Comparison of ENCODE assay signal across 23 cellular contexts in the genomic region with DNA sequence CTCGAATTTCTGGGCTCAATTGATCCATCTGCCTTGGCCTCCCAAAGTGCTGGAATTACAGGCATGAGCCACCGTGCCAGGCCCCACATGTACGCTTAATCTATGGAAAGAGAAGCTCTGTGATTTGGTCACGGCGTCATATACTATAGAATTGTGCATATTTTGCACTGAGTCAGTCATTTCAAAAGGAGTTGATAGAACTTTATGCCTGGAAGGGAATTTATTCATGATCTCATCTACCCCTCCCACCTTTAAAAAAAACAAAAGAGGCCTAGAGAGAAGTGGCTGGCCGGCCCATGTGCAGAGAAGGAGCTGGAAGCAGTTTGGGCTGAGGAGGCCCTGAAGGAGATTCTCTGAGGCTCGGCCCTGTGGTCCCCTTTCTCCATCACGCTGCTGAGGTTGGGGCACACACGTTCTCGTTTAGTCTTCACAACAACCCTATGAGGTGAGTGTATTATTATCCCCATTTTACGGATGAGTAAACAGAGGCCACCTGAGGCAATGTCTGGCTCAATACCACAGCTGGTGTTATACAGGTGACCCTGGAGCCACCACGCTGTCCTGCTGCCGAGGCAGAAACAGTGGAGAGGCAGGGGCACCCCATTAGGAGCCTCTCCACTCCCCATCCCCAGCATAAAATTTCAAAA.
"Had no signal": no experiment of that assay in that cellular context is flagged by ENCODE, and none has a peak within 500 bp of the region (broad histone marks: within the 10 kb centered on the region; RNA-seq: fewer than 3 reads in every experiment).

No MANE protein-coding gene starts in this region.

- H3K9me3 ChIP-seq: breast epithelium, heart left ventricle, suprapubic skin, tibial artery had no signal

- H3K36me3 ChIP-seq: breast epithelium, heart left ventricle, suprapubic skin, tibial artery had no signal

- H3K27me3 ChIP-seq: breast epithelium, tibial artery had no signal

- H3K4me1 ChIP-seq: breast epithelium, tibial artery had no signal

- DNase-seq: activated CD4-positive, alpha-beta T cell treated with anti-CD3 and anti-CD28 coated beads for 4 hours; activated CD4-positive, alpha-beta T cell treated with anti-CD3 and anti-CD28 coated beads, Interleukin-2, amount 50 U/mL, for 4 hours; activated gamma-delta T cell treated with Interleukin-2 at 50 U/mL for 16 hours; activated naive CD4-positive, alpha-beta T cell treated with anti-CD3 and anti-CD28 coated beads, Interleukin-2, amount 50 U/mL, for 16 hours; activated naive CD8-positive, alpha-beta T cell treated with anti-CD3 and anti-CD28 coated beads, Interleukin-2, amount 50 U/mL, for 24 hours; effector CD8-positive, alpha-beta T cell; heart left ventricle; hypothalamus; immature natural killer cell; kidney; left colon; naive thymus-derived CD8-positive, alpha-beta T cell; occipital lobe; right cardiac atrium; stimulated activated CD4-positive, alpha-beta T cell treated with anti-CD3 and anti-CD28 coated beads, Interleukin-15, amount 100 ng/mL, for 24 hours; stimulated activated CD4-positive, alpha-beta T cell treated with anti-CD3 and anti-CD28 coated beads, Interleukin-2, amount 100 ng/mL, for 24 hours; stimulated activated naive CD4-positive, alpha-beta T cell; T-helper 1 cell; tibial artery had no signal

- FAIRE-seq: colon, endometrium, kidney had no signal

- ATAC-seq: activated naive CD8-positive, alpha-beta T cell treated with anti-CD3 and anti-CD28 coated beads, Interleukin-2, amount 50 U/mL, for 24 hours; heart left ventricle; left colon; naive thymus-derived CD8-positive, alpha-beta T cell; right cardiac atrium had no signal

- H3K27ac ChIP-seq: breast epithelium, heart left ventricle, suprapubic skin, tibial artery had no signal

- H3K4me3 ChIP-seq: breast epithelium, heart left ventricle, suprapubic skin, tibial artery had no signal
